9 cellular contexts compared by ENCODE assay signal in genomic region chr1:203289982-203290260, GRCh38. TPM values are rescaled to one million over a fixed set of nuclear protein-coding genes. Genes with fewer than 3 reads are reported as not detected.
DNase-seq lines count a peak whose midpoint lies in the region; ATAC-seq, FAIRE-seq and TF ChIP-seq lines count a peak whose summit lies in the region.
"Had no signal": no experiment of that assay in that cellular context is flagged by ENCODE, and none has a peak within 500 bp of the region (broad histone marks: within the 10 kb centered on the region; RNA-seq: fewer than 3 reads in every experiment).

No MANE protein-coding gene starts in this region.

- H3K36me3 ChIP-seq in GM12878 (ENCODE audit: control insufficient read depth in 2 of 2, insufficient read depth in 2 of 2, low read length in 1 of 2), result no peaks in the 10 kb centered on the region
- no peaks in the 10 kb centered on the region for H3K36me3 ChIP-seq in muscle layer of colon (ENCODE audit: insufficient read depth, low read length)
- H3K36me3 ChIP-seq in transverse colon, result no peaks in the 10 kb centered on the region

- H3K36me3 Mint-ChIP-seq in activated naive CD4-positive, alpha-beta T cell treated with anti-CD3 and anti-CD28 coated beads, Interleukin-2, amount 50 U/mL, for 24 hours, result no peaks in the 10 kb centered on the region

- CTCF ChIA-PET in GM12878 (lab: Yijun Ruan, JAX), result interaction anchor here (0.8 to 14.4 kb wide), 8 partner anchors 9 to 44 kb away, joined by 3 to 207 read pairs (median 71); partner anchors contain the start of gene BTG2

- no peaks in the 10 kb centered on the region for H3K27me3 Mint-ChIP-seq in activated naive CD4-positive, alpha-beta T cell treated with anti-CD3 and anti-CD28 coated beads, Interleukin-2, amount 50 U/mL, for 24 hours

- H3K27me3 ChIP-seq in GM12878 (replicated peaks in 1 of 2; ENCODE audit: control insufficient read depth in 2 of 2, insufficient read depth in 2 of 2, low read length in 1 of 2) (no peaks in the 10 kb centered on the region), muscle layer of colon (ENCODE audit: control insufficient read depth in 1 of 2, insufficient read depth in 2 of 2, low read length in 2 of 2) (no peaks in the 10 kb centered on the region), transverse colon (no peaks in the 10 kb centered on the region)

- H3K4me3 Mint-ChIP-seq in activated naive CD4-positive, alpha-beta T cell treated with anti-CD3 and anti-CD28 coated beads, Interleukin-2, amount 50 U/mL, for 24 hours, result peak overlapping the region; percentile 86

- no peaks in the 10 kb centered on the region for H4K20me1 ChIP-seq in GM12878 (ENCODE audit: control insufficient read depth, insufficient read depth)

- SMC1A ChIA-PET in GM12878 (lab: Charles Lee; ENCODE audit: uncharacterized antibody, unreplicated experiment), result interaction anchor here (0.7 to 30.2 kb wide), 4 partner anchors 18 to 141 kb away, joined by 3 to 590 read pairs (median 104); partner anchors contain the start of gene BTG2

- POLR2A ChIA-PET in GM12878 (lab: Charles Lee), result interaction anchor here (2.0 to 20.0 kb wide), 5 partner anchors 10 to 91 kb away, joined by 6 to 395 read pairs (median 168); partner anchors contain the start of gene BTG2

- TSS peak; percentile 82 for BruUV-seq in GM12878 (replicated peaks; lab: Mats Ljungman, UMichigan)

- no peak overlapping the region for H2AFZ ChIP-seq in GM12878 (ENCODE audit: control insufficient read depth, low read depth, low read length)

- TF ChIP-seq RAD21 in GM12878 (IDR thresholded peaks at IDR 0.05; ENCODE audit: insufficient read depth, low read depth, low read length), result no peak

- peaks cover 80% of the 10 kb centered on the region for H3K4me1 Mint-ChIP-seq in activated naive CD4-positive, alpha-beta T cell treated with anti-CD3 and anti-CD28 coated beads, Interleukin-2, amount 50 U/mL, for 24 hours

- H3K27ac ChIP-seq in GM12878 (ENCODE audit: control insufficient read depth, insufficient read depth), result peak overlapping the region; percentile 100
- H3K27ac ChIP-seq in muscle layer of colon (ENCODE audit: low read depth, low read length), result peak overlapping the region; percentile 97
- H3K27ac ChIP-seq in transverse colon, result peak overlapping the region; percentile 91 to 97 (median 96)

- RAD21 ChIA-PET in GM12878 (lab: Charles Lee; ENCODE audit: unreplicated experiment), result interaction anchor here (2.4 to 30.0 kb wide), 5 partner anchors 17 to 51 kb away, joined by 12 to 541 read pairs (median 251); partner anchors contain the start of gene BTG2

- peaks cover 16% of the 10 kb centered on the region for H3K79me2 ChIP-seq in GM12878 (ENCODE audit: control insufficient read depth, insufficient read depth, low read length)

- TF ChIP-seq EP300 in GM12878 (IDR thresholded peaks at IDR 0.05; ENCODE audit: borderline replicate concordance in 1 of 2, control insufficient read depth in 1 of 2, low read depth in 2 of 2, low read length in 2 of 2) (no peak), transverse colon (IDR thresholded peaks at IDR 0.05; ENCODE audit: low read depth) (no peak)

- no peaks in the 10 kb centered on the region for H3K9me3 Mint-ChIP-seq in activated naive CD4-positive, alpha-beta T cell treated with anti-CD3 and anti-CD28 coated beads, Interleukin-2, amount 50 U/mL, for 24 hours

- ATAC-seq in GM12878 (no peak), HG03196 (IDR thresholded peaks at IDR 0.05; ENCODE audit: unreplicated experiment) (no peak), HG02763 (IDR thresholded peaks at IDR 0.05; ENCODE audit: unreplicated experiment) (no peak)

- H3K4me1 ChIP-seq in GM12878 (ENCODE audit: control insufficient read depth, insufficient read depth, low read length) (peaks cover 58% of the 10 kb centered on the region), muscle layer of colon (ENCODE audit: insufficient read depth, low read length) (peaks cover 50% of the 10 kb centered on the region), transverse colon (peaks cover 60 to 75% (median 73%) of the 10 kb centered on the region in 4 donors)

- WGBS in GM12878 (ENCODE audit: insufficient coverage, insufficient replicate concordance, low lambda C conversion rate, missing lambda C conversion rate), result 3% methylated on average over 2 of the region's 2 CpGs
- 41% methylated on average over 2 of the region's 2 CpGs; no CpG with 5 or more reads in 1 of the 2 donors for WGBS in transverse colon (ENCODE audit: low coverage in 1 of 2), 2 donors

- no peak for DNase-seq in activated naive CD4-positive, alpha-beta T cell treated with anti-CD3 and anti-CD28 coated beads, Interleukin-2, amount 50 U/mL, for 16 hours
- DNase-seq in GM12878 (ENCODE audit: low read depth, low spot score), result no peak
- DNase-seq in transverse colon, result no peak
- no peak for DNase-seq in NCI-H128 (lab: John Stamatoyannopoulos, UW; ENCODE audit: unreplicated experiment)
- DNase-seq: NCI-H226 had no signal

- peak overlapping the region; percentile 81 for H3K4me2 ChIP-seq in GM12878 (ENCODE audit: control insufficient read depth, insufficient read depth)

- no peak for TF ChIP-seq POLR2A in GM12878 (IDR thresholded peaks at IDR 0.05; ENCODE audit: low read depth, low read length)
- TF ChIP-seq POLR2A in transverse colon (IDR thresholded peaks at IDR 0.05), result no peak

- H3K27ac Mint-ChIP-seq in activated naive CD4-positive, alpha-beta T cell treated with anti-CD3 and anti-CD28 coated beads, Interleukin-2, amount 50 U/mL, for 24 hours, result peak overlapping the region; percentile 95

- H3K9me3 ChIP-seq in GM12878 (replicated peaks; ENCODE audit: control insufficient read depth, insufficient read depth, low read length) (no peaks in the 10 kb centered on the region), muscle layer of colon (ENCODE audit: low read length) (no peaks in the 10 kb centered on the region), transverse colon (no peaks in the 10 kb centered on the region)

- H3K4me3 ChIP-seq in GM12878 (peak overlapping the region; percentile 65), muscle layer of colon (ENCODE audit: low read depth in 1 of 2, low read length in 2 of 2) (peak overlapping the region in 1 of 2 donors; percentile 39), transverse colon (peak overlapping the region in 2 of 4 donors; percentile 10 to 38)

- H3K9ac ChIP-seq in GM12878 (ENCODE audit: control insufficient read depth, insufficient read depth, low read length) (peak overlapping the region; percentile 97), muscle layer of colon (ENCODE audit: low read length) (peak overlapping the region; percentile 41)

- in situ Hi-C loops in GM12878 (cut with MboI), result loop anchor here (25.0 kb wide), 1 partner anchor 1222 kb away; the partner anchor contains the start of gene MDM4
- in situ Hi-C loops in transverse colon (cut with MboI; ENCODE audit: low pct_ligation_motif_present in 1 of 4, low pct_unique_long_range_greater_than_20kb in 1 of 4, low sequenced_read_pairs in 3 of 4), result no loop called here

- intact Hi-C loops in GM12878 (cut with micrococcal nuclease; ENCODE audit: unreplicated experiment), result loop anchor here (1.0 kb wide), 3 partner anchors 10 to 17 kb away; partner anchors contain the start of gene BTG2
- intact Hi-C loops in transverse colon (cut with DNase I; ENCODE audit: low total_unique reads), result no loop called here

- FAIRE-seq in GM12878 (lab: Jason Lieb, UNC), result no peak

- TF ChIP-seq CTCF in GM12878 (IDR thresholded peaks at IDR 0.05 in 2 of 3, conservative IDR thresholded peaks at IDR 0.05 in 1 of 3; ENCODE audit: control insufficient read depth in 2 of 3, extremely low read depth in 1 of 3, insufficient read depth in 1 of 3, low read depth in 3 of 3, low read length in 3 of 3) (no peak), transverse colon (IDR thresholded peaks at IDR 0.05) (no peak)

TF ChIP-seq in GM12878, 131 proteins besides CTCF, POLR2A, EP300 and RAD21 (continues in another document):
- TF ChIP-seq RUNX3 (IDR thresholded peaks at IDR 0.05; ENCODE audit: low read length), result no peak

RNA-seq across cellular contexts. Expression of gene BTG2, which starts 15.4 kb away (rescaled TPM):
- 76.6 and 80.8 TPM in 2 replicates for total RNA-seq in GM12878 (2013; cell fraction: nucleolus; rRNA removed)
- total RNA-seq in GM12878 (2014; rRNA removed) (127 and 144 TPM in 2 replicates), GM12878 (2014; rRNA removed; fragmentation: Illumina TruSeq; extraction: Trizol) (66.4 and 68.1 TPM in 2 replicates), GM12878 (2021) (109 TPM in 2 replicates), transverse colon (100 to 1,000 TPM in 3 of 4 donors, 10 to 100 TPM in 1; 98.9 to 144 (median 142) TPM)
- polyA plus RNA-seq in GM12878 (2011; ENCODE audit: low read depth), result 33.7 TPM
- polyA plus RNA-seq in GM12878 (2011; rRNA removed) (131 and 136 TPM in 2 replicates), GM12878 (2014; fragmentation: Illumina TruSeq; extraction: Trizol) (93.3 and 104 TPM in 2 replicates), GM12878 (2014; fragmentation: Nextera tagmentation; extraction: Ambion mirVana) (10 to 100 TPM; 23.3 to 37.2 TPM), GM12878 (2014; rRNA removed) (160 and 187 TPM in 2 replicates), GM12878 (2016; fragmentation: Nextera tagmentation; extraction: Ambion mirVana) (100 to 1,000 TPM in 1 of 2 experiments, 10 to 100 TPM in 1; 91.0 to 103 TPM)
- 145 and 154 TPM in 2 replicates for polyA plus RNA-seq in GM12878 (2011; cell fraction: cytosol; rRNA removed)
- polyA plus RNA-seq in GM12878 (2011; cell fraction: nucleus; rRNA removed), result 101 and 145 TPM in 2 replicates
- 41.9 and 88.4 TPM in 2 replicates for polyA plus RNA-seq in GM12878 (2012)
- polyA minus RNA-seq in GM12878 (2011; rRNA and poly(A)+ RNA removed), result 90.9 and 155 TPM in 2 replicates
- polyA minus RNA-seq in GM12878 (2011; cell fraction: cytosol; rRNA and poly(A)+ RNA removed), result 84.2 and 93.8 TPM in 2 replicates
- 110 and 138 TPM in 2 replicates for polyA minus RNA-seq in GM12878 (2011; cell fraction: nucleus; rRNA and poly(A)+ RNA removed)
